Comparison of ENCODE assay signal across 12 cellular contexts in the genomic region with DNA sequence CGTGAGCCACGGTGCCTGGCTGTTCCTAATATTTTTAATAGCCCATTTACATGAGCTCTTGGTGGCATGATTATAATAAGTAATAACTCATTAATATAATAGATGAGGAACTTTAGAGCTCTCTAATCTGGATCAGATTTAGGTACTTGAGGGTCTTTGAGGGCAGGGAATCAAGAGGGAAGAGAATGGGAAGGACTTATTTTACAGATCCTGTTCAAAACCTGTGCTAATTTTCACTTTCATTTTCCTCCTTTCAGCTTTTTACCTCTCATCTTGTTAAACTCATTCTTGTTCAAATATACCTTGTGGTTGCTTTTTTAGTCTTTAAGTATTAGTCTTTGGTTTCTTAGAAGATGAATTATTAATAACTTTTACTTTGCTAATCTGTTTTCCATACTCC. TPM values are rescaled to one million over a fixed set of nuclear protein-coding genes. Genes with fewer than 3 reads are reported as not detected.
DNase-seq lines count a peak whose midpoint lies in the region; ATAC-seq and TF ChIP-seq lines count a peak whose summit lies in the region.
"Had no signal": no experiment of that assay in that cellular context is flagged by ENCODE, and none has a peak within 500 bp of the region (broad histone marks: within the 10 kb centered on the region; RNA-seq: fewer than 3 reads in every experiment).

No MANE protein-coding gene starts in this region.

- no peaks in the 10 kb centered on the region for H3K27me3 ChIP-seq in CD4-positive, alpha-beta T cell (ENCODE audit: control insufficient read depth, insufficient read depth, low read length)
- H3K27me3 ChIP-seq in mucosa of stomach (ENCODE audit: control insufficient read depth, insufficient read depth, low read length) (no peaks in the 10 kb centered on the region), suprapubic skin (no peaks in the 10 kb centered on the region)

- no peak for TF ChIP-seq POLR2A in suprapubic skin (IDR thresholded peaks at IDR 0.05)

- DNase-seq in CD4-positive, alpha-beta T cell: no peak
- peak; percentile 13 for DNase-seq in GM20000 (ENCODE audit: low spot score)
- no peak for DNase-seq in activated CD4-positive, alpha-beta memory T cell treated with anti-CD3 and anti-CD28 coated beads for 36 hours
- no peak for DNase-seq in suprapubic skin (ENCODE audit: low spot score in 2 of 2)
- DNase-seq in cerebellum (ENCODE audit: low spot score): no peak
- DNase-seq: HCEC 1CT; mucosa of descending colon; SK-N-SH; stimulated activated CD4-positive, alpha-beta T cell treated with anti-CD3 and anti-CD28 coated beads, Interleukin-1b, Interleukin-23, amount 100 ng/mL, for 48 hours had no signal

- H3K9me3 ChIP-seq in CD4-positive, alpha-beta T cell (ENCODE audit: control insufficient read depth, low read length): no peaks in the 10 kb centered on the region
- H3K9me3 ChIP-seq in mucosa of stomach (ENCODE audit: control insufficient read depth, low read length) (no peaks in the 10 kb centered on the region), suprapubic skin (no peaks in the 10 kb centered on the region)
- H3K9me3 ChIP-seq: mucosa of descending colon, SK-N-SH had no signal

- no peaks in the 10 kb centered on the region for H3K9me3 Mint-ChIP-seq in CD4-positive, alpha-beta T cell
- no peaks in the 10 kb centered on the region for H3K9me3 Mint-ChIP-seq in activated CD4-positive, alpha-beta memory T cell treated with anti-CD3 and anti-CD28 coated beads for 36 hours

- peak overlapping the region; percentile 79 for H3K27ac Mint-ChIP-seq in CD4-positive, alpha-beta T cell
- peak overlapping the region; percentile 89 for H3K27ac Mint-ChIP-seq in activated CD4-positive, alpha-beta memory T cell treated with anti-CD3 and anti-CD28 coated beads for 36 hours

- WGBS in suprapubic skin: 93% methylated on average over 2 of the region's 2 CpGs

- peak overlapping the region; percentile 66 for H3K27ac ChIP-seq in CD4-positive, alpha-beta T cell (ENCODE audit: low read depth, low read length)
- H3K27ac ChIP-seq in suprapubic skin: no peak overlapping the region

- no peak for TF ChIP-seq EP300 in suprapubic skin (IDR thresholded peaks at IDR 0.05)

- H3K27me3 Mint-ChIP-seq in CD4-positive, alpha-beta T cell: no peaks in the 10 kb centered on the region
- no peaks in the 10 kb centered on the region for H3K27me3 Mint-ChIP-seq in activated CD4-positive, alpha-beta memory T cell treated with anti-CD3 and anti-CD28 coated beads for 36 hours

- peak overlapping the region; percentile 61 for H3K4me3 Mint-ChIP-seq in CD4-positive, alpha-beta T cell
- peak overlapping the region; percentile 62 for H3K4me3 Mint-ChIP-seq in activated CD4-positive, alpha-beta memory T cell treated with anti-CD3 and anti-CD28 coated beads for 36 hours

- no peak for ATAC-seq in CD4-positive, alpha-beta T cell (ENCODE audit: poor library complexity)
- ATAC-seq in HG02973 (IDR thresholded peaks at IDR 0.05; ENCODE audit: unreplicated experiment) (no peak), GM21447 (IDR thresholded peaks at IDR 0.05; ENCODE audit: unreplicated experiment) (no peak)
- ATAC-seq: mucosa of descending colon had no signal

- POLR2A ChIA-PET in CD4-positive, alpha-beta T cell (lab: Charles Lee): interaction anchor here (1.0 to 1.5 kb wide), 4 partner anchors 50 to 155 kb away, joined by 3 to 5 read pairs (median 4); a partner anchor contains a TSS
- POLR2A ChIA-PET in activated CD4-positive, alpha-beta memory T cell treated with anti-CD3 and anti-CD28 coated beads for 36 hours (lab: Charles Lee): interaction anchor here (1.4 kb wide), 1 partner anchor 60 kb away, joined by 3 read pairs; no protein-coding TSS in a partner anchor

- H3K4me3 ChIP-seq in mucosa of stomach (ENCODE audit: low read length) (no peak overlapping the region), suprapubic skin (no peak overlapping the region)
- H3K4me3 ChIP-seq: mucosa of descending colon had no signal

- H3K9ac ChIP-seq in mucosa of stomach (ENCODE audit: low read length): peak overlapping the region; percentile 17
- H3K9ac ChIP-seq: SK-N-SH had no signal

- intact Hi-C loops in CD4-positive, alpha-beta T cell (cut with DNase I, micrococcal nuclease): loop anchor here in 1 of 2 experiments (2.0 kb wide), 1 partner anchor 21 kb away; no protein-coding TSS in a partner anchor
- intact Hi-C loops in activated CD4-positive, alpha-beta memory T cell treated with anti-CD3 and anti-CD28 coated beads for 36 hours (cut with micrococcal nuclease): no loop called here

- H3K4me1 ChIP-seq in mucosa of stomach (ENCODE audit: control insufficient read depth, insufficient read depth, low read length) (peaks cover 20% of the 10 kb centered on the region), suprapubic skin (peaks cover 29% of the 10 kb centered on the region)

- CTCF ChIA-PET in CD4-positive, alpha-beta T cell (lab: Charles Lee): interaction anchor here (1.3 to 2.5 kb wide), 4 partner anchors 10 to 154 kb away, joined by 3 to 6 read pairs (median 4); no protein-coding TSS in a partner anchor
- CTCF ChIA-PET in activated CD4-positive, alpha-beta memory T cell treated with anti-CD3 and anti-CD28 coated beads for 36 hours (lab: Charles Lee): interaction anchor here (2.3 to 2.4 kb wide), 2 partner anchors 9 to 154 kb away, joined by 7 to 20 read pairs; no protein-coding TSS in a partner anchor

- peaks cover 68% of the 10 kb centered on the region for H3K36me3 Mint-ChIP-seq in CD4-positive, alpha-beta T cell (ENCODE audit: low read depth)
- H3K36me3 Mint-ChIP-seq in activated CD4-positive, alpha-beta memory T cell treated with anti-CD3 and anti-CD28 coated beads for 36 hours: peaks cover 28% of the 10 kb centered on the region

- no peak for TF ChIP-seq CTCF in CD4-positive, alpha-beta T cell (IDR thresholded peaks at IDR 0.05)
- TF ChIP-seq CTCF in GM20000 (IDR thresholded peaks at IDR 0.05; ENCODE audit: extremely low read depth, missing control alignments) (no peak), suprapubic skin (IDR thresholded peaks at IDR 0.05) (no peak)

- H3K36me3 ChIP-seq in mucosa of stomach (ENCODE audit: control insufficient read depth, insufficient read depth, low read length) (peaks cover 7% of the 10 kb centered on the region), suprapubic skin (peaks cover 35% of the 10 kb centered on the region)

- H3K4me1 Mint-ChIP-seq in CD4-positive, alpha-beta T cell (ENCODE audit: low read depth): peaks cover 46% of the 10 kb centered on the region
- H3K4me1 Mint-ChIP-seq in activated CD4-positive, alpha-beta memory T cell treated with anti-CD3 and anti-CD28 coated beads for 36 hours (ENCODE audit: low read depth): peaks cover 52% of the 10 kb centered on the region

RNA-seq across cellular contexts. Expression of a gene that starts 5.6 kb away (rescaled TPM):
- 100 to 1,000 TPM; 119 to 121 TPM for total RNA-seq in CD4-positive, alpha-beta T cell
- 10 to 100 TPM; 29.4 to 32.2 TPM for total RNA-seq in activated CD4-positive, alpha-beta memory T cell treated with anti-CD3 and anti-CD28 coated beads for 36 hours
- total RNA-seq in suprapubic skin (10 to 100 TPM; 25.4 to 48.6 (median 31.6) TPM), cerebellum (102 TPM)

RNA-seq across cellular contexts. Expression of a gene that starts 21.5 kb away (rescaled TPM):
- total RNA-seq in CD4-positive, alpha-beta T cell: 1 to 10 TPM; 1.4 TPM
- total RNA-seq in activated CD4-positive, alpha-beta memory T cell treated with anti-CD3 and anti-CD28 coated beads for 36 hours: under 1 TPM; 0.94 to 0.97 TPM
- total RNA-seq in suprapubic skin: 1 to 10 TPM in 3 of 4 donors, under 1 TPM in 1; 0.79 to 2.0 (median 1.3) TPM
- 1.8 TPM for total RNA-seq in cerebellum

RNA-seq across cellular contexts. Expression of a gene that starts 35.8 kb away (rescaled TPM):
- 1 to 10 TPM in 1 of 2 experiments, under 1 TPM in 1; 0.39 to 1.0 TPM for total RNA-seq in CD4-positive, alpha-beta T cell
- total RNA-seq in activated CD4-positive, alpha-beta memory T cell treated with anti-CD3 and anti-CD28 coated beads for 36 hours: 1 to 10 TPM; 1.2 TPM
- 1 to 10 TPM; 1.1 to 7.2 (median 1.7) TPM for total RNA-seq in suprapubic skin
- 0.27 TPM for total RNA-seq in cerebellum

RNA-seq across cellular contexts. Expression of a gene that starts 55.1 kb away (rescaled TPM):
- total RNA-seq in CD4-positive, alpha-beta T cell: 10 to 100 TPM; 36.3 to 38.5 TPM
- total RNA-seq in activated CD4-positive, alpha-beta memory T cell treated with anti-CD3 and anti-CD28 coated beads for 36 hours: 10 to 100 TPM; 16.7 to 17.1 TPM
- total RNA-seq in suprapubic skin: 10 to 100 TPM; 18.3 to 28.1 (median 25.0) TPM
- total RNA-seq in cerebellum: 6.6 TPM
